11 cellular contexts compared by ENCODE assay signal in genomic region chr18:9950289-9951016, GRCh38. TPM values are rescaled to one million over a fixed set of nuclear protein-coding genes. Genes with fewer than 3 reads are reported as not detected.
A peak's percentile ranks its signal among the peaks of the same experiment; 100 is the strongest.
DNase-seq lines count a peak whose midpoint lies in the region; ATAC-seq, FAIRE-seq and TF ChIP-seq lines count a peak whose summit lies in the region.
"Had no signal": no experiment of that assay in that cellular context is flagged by ENCODE, and none has a peak within 500 bp of the region (broad histone marks: within the 10 kb centered on the region; RNA-seq: fewer than 3 reads in every experiment).

No MANE protein-coding gene starts in this region.

- no peak for TF ChIP-seq POLR2A in erythroblast (IDR thresholded peaks at IDR 0.05; ENCODE audit: low read length)

- DNase-seq in GM19239 (ENCODE audit: insufficient read length, low spot score) (no peak), RCC 7860 (ENCODE audit: low spot score) (no peak), erythroblast (lab: John Stamatoyannopoulos, UW) (peak; percentile 49 to 54), renal cortical epithelial cell (ENCODE audit: low read depth) (peak; percentile 87), NAMALWA (ENCODE audit: low spot score) (no peak), Ammon's horn (ENCODE audit: low spot score) (no peak)
- DNase-seq: NCI-H2029 treated with DMSO at 0.1 percent for 48 hours; stimulated activated CD4-positive, alpha-beta T cell treated with anti-CD3 and anti-CD28 coated beads, Interleukin-12 subunit alpha, Interleukin-12 subunit beta, amount 100 ng/mL, for 4 hours; T1000 had no signal

- FAIRE-seq in GM19239 (lab: Jason Lieb, UNC): peak; percentile 44
- peak; percentile 86 for FAIRE-seq in RCC 7860 (lab: Jason Lieb, UNC)
- FAIRE-seq: endometrium had no signal

- ATAC-seq in activated CD4-positive, CD25-positive, alpha-beta regulatory T cell treated with anti-CD3 and anti-CD28 coated beads, Interleukin-2, amount 50 U/mL, for 24 hours: no peak

RNA-seq across cellular contexts. Expression of gene VAPA, which starts 36.6 kb away (rescaled TPM):
- total RNA-seq in renal cortical epithelial cell: 296 and 403 TPM in 2 replicates

Comparison
In these comparisons a context has a peak if more than half of its experiments do, and no peak if none do; other contexts are left out.
1. DNase-seq: peak in erythroblast (2 of 2) and renal cortical epithelial cell (single experiment); none in GM19239 (single experiment), RCC 7860 (single experiment), NAMALWA (single experiment) and Ammon's horn (single experiment).